ENCODE assay signal across 30 cellular contexts in the genomic region with DNA sequence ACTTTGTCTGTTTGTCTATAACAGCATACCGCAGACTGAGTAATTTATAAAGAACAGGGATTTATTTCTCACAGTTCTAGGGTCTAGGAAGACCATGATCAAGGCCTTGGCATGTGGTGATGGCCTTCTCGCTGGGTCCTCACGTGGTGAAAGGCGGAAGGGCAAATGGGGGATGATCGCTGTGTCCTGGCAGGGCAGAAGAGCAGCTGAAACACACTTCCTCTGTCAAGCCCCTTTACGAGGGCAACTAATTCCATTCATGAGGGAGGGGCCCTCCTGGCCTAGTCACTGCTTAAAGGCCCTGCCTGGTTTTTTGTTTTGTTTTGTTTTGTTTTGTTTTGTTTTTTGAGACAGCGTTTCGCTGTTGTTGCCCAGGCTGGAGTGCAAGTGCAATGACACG.
"Had no signal": no experiment of that assay in that cellular context is flagged by ENCODE, and none has a peak within 500 bp of the region (broad histone marks: within the 10 kb centered on the region; RNA-seq: fewer than 3 reads in every experiment).

No MANE protein-coding gene starts in this region.

- H3K27ac Mint-ChIP-seq: activated CD4-positive, alpha-beta memory T cell treated with anti-CD3 and anti-CD28 coated beads, Interleukin-2, amount 10 ng/mL, durations not matched to agents 7 days and 5 days; activated CD4-positive, alpha-beta T cell treated with anti-CD3 and anti-CD28 coated beads, Interleukin-2, amount 10 ng/mL, durations not matched to agents 7 days and 5 days; activated naive CD8-positive, alpha-beta T cell; activated T-cell treated with anti-CD3 and anti-CD28 coated beads, Interleukin-2, amount 50 U/mL, for 24 hours; activated T-cell treated with anti-CD3 and anti-CD28 coated beads, Interleukin-2, amount 50 U/mL, for 72 hours; dendritic cell treated with granulocyte-macrophage colony-stimulating factor and Interleukin-4, amounts not matched to agents 40 ng/mL and 50 ng/mL, for 4 days; WTC11 had no signal

- H3K27me3 Mint-ChIP-seq: activated CD4-positive, alpha-beta memory T cell treated with anti-CD3 and anti-CD28 coated beads, Interleukin-2, amount 10 ng/mL, durations not matched to agents 7 days and 5 days; activated CD4-positive, alpha-beta T cell treated with anti-CD3 and anti-CD28 coated beads, Interleukin-2, amount 10 ng/mL, durations not matched to agents 7 days and 5 days; activated naive CD8-positive, alpha-beta T cell; activated T-cell treated with anti-CD3 and anti-CD28 coated beads, Interleukin-2, amount 50 U/mL, for 24 hours; central memory CD8-positive, alpha-beta T cell had no signal

- DNase-seq: activated CD4-positive, alpha-beta memory T cell treated with anti-CD3 and anti-CD28 coated beads, Interleukin-2, amount 10 ng/mL, durations not matched to agents 7 days and 5 days; activated CD4-positive, alpha-beta T cell treated with anti-CD3 and anti-CD28 coated beads for 1 hour; activated CD4-positive, alpha-beta T cell treated with anti-CD3 and anti-CD28 coated beads for 4 hours; activated CD4-positive, alpha-beta T cell treated with anti-CD3 and anti-CD28 coated beads, Interleukin-2, amount 10 ng/mL, durations not matched to agents 7 days and 5 days; activated CD4-positive, alpha-beta T cell treated with anti-CD3 and anti-CD28 coated beads, Interleukin-2, amount 50 U/mL, for 4 hours; activated CD8-positive, alpha-beta memory T cell treated with anti-CD3 and anti-CD28 coated beads, Interleukin-2, amount 50 U/mL, for 48 hours; activated gamma-delta T cell treated with Interleukin-2 at 50 U/mL for 16 hours; activated naive CD4-positive, alpha-beta T cell treated with anti-CD3 and anti-CD28 coated beads, Interleukin-2, amount 50 U/mL, for 16 hours; activated naive CD4-positive, alpha-beta T cell treated with Interleukin-2 at 50 U/mL for 16 hours; activated T-cell treated with anti-CD3 and anti-CD28 coated beads for 4 hours; activated T-cell treated with anti-CD3 and anti-CD28 coated beads, Interleukin-2, amount 50 U/mL, for 24 hours; activated T-cell treated with anti-CD3 and anti-CD28 coated beads, Interleukin-2, amount 50 U/mL, for 72 hours; amniotic stem cell; anterior cingulate cortex; brain microvascular endothelial cell; dorsolateral prefrontal cortex; effector memory CD4-positive, alpha-beta T cell; erythroblast; foreskin keratinocyte; gastrocnemius medialis; glutamatergic neuron; heart left ventricle; T-helper 2 cell had no signal

- H3K4me1 Mint-ChIP-seq: activated CD4-positive, alpha-beta T cell treated with anti-CD3 and anti-CD28 coated beads, Interleukin-2, amount 10 ng/mL, durations not matched to agents 7 days and 5 days; central memory CD8-positive, alpha-beta T cell had no signal

- H3K4me3 ChIP-seq: coronary artery, dorsolateral prefrontal cortex, esophagus muscularis mucosa, gastrocnemius medialis, heart left ventricle had no signal

- H3K9me3 Mint-ChIP-seq: activated CD4-positive, alpha-beta memory T cell treated with anti-CD3 and anti-CD28 coated beads, Interleukin-2, amount 10 ng/mL, durations not matched to agents 7 days and 5 days; activated CD4-positive, alpha-beta T cell treated with anti-CD3 and anti-CD28 coated beads, Interleukin-2, amount 10 ng/mL, durations not matched to agents 7 days and 5 days; activated T-cell treated with anti-CD3 and anti-CD28 coated beads, Interleukin-2, amount 50 U/mL, for 24 hours; activated T-cell treated with anti-CD3 and anti-CD28 coated beads, Interleukin-2, amount 50 U/mL, for 72 hours; central memory CD8-positive, alpha-beta T cell; dendritic cell treated with granulocyte-macrophage colony-stimulating factor and Interleukin-4, amounts not matched to agents 40 ng/mL and 50 ng/mL, for 4 days had no signal

- H3K27me3 ChIP-seq: brain microvascular endothelial cell, esophagus muscularis mucosa, foreskin keratinocyte, gastrocnemius medialis, heart left ventricle had no signal

- ATAC-seq: activated T-cell treated with anti-CD3 and anti-CD28 coated beads, Interleukin-2, amount 50 U/mL, for 72 hours; foreskin keratinocyte; gastrocnemius medialis; heart left ventricle; WTC11 had no signal

- H3K4me3 Mint-ChIP-seq: activated CD4-positive, alpha-beta memory T cell treated with anti-CD3 and anti-CD28 coated beads, Interleukin-2, amount 10 ng/mL, durations not matched to agents 7 days and 5 days; activated CD4-positive, alpha-beta T cell treated with anti-CD3 and anti-CD28 coated beads, Interleukin-2, amount 10 ng/mL, durations not matched to agents 7 days and 5 days; activated naive CD8-positive, alpha-beta T cell; activated T-cell treated with anti-CD3 and anti-CD28 coated beads, Interleukin-2, amount 50 U/mL, for 24 hours; activated T-cell treated with anti-CD3 and anti-CD28 coated beads, Interleukin-2, amount 50 U/mL, for 72 hours; central memory CD8-positive, alpha-beta T cell; dendritic cell treated with granulocyte-macrophage colony-stimulating factor and Interleukin-4, amounts not matched to agents 40 ng/mL and 50 ng/mL, for 4 days; WTC11 had no signal

- H3K36me3 Mint-ChIP-seq: activated naive CD8-positive, alpha-beta T cell; WTC11 had no signal

- H3K9me3 ChIP-seq: esophagus muscularis mucosa, gastrocnemius medialis, heart left ventricle had no signal

- H3K36me3 ChIP-seq: brain microvascular endothelial cell, esophagus muscularis mucosa, gastrocnemius medialis, heart left ventricle had no signal

- H3K4me1 ChIP-seq: esophagus muscularis mucosa, gastrocnemius medialis had no signal

- H3K27ac ChIP-seq: brain microvascular endothelial cell, coronary artery, dorsolateral prefrontal cortex, esophagus muscularis mucosa, foreskin keratinocyte, gastrocnemius medialis, heart left ventricle, VCaP had no signal
